In genomic region chr2:9655441-9656269, GRCh38 we compare ENCODE assay signal across 8 cellular contexts.
A peak's percentile ranks its signal among the peaks of the same experiment; 100 is the strongest.
DNase-seq lines count a peak whose midpoint lies in the region; ATAC-seq and FAIRE-seq lines count a peak whose summit lies in the region.

No MANE protein-coding gene starts in this region.

- DNase-seq in RCC 7860 (ENCODE audit: low spot score) (peak; percentile 91), dedifferentiated amniotic fluid mesenchymal stem cell (ENCODE audit: extremely low spot score) (peak; percentile 70), C1 segment of cervical spinal cord (lab: John Stamatoyannopoulos, UW) (no peak), SKM-1 treated with dmso at 0.1 percent for 144 hours (lab: John Stamatoyannopoulos, UW; ENCODE audit: unreplicated experiment) (no peak), NCI-H2081 (lab: John Stamatoyannopoulos, UW) (no peak)
- peak; percentile 9 to 27 for DNase-seq in stimulated activated CD8-positive, alpha-beta memory T cell treated with anti-CD3 and anti-CD28 coated beads, Interleukin-4, amount 100 ng/mL, for 1 hour (ENCODE audit: low read depth in 2 of 2, low spot score in 1 of 2)

- ATAC-seq in GM21423 (IDR thresholded peaks at IDR 0.05; ENCODE audit: unreplicated experiment) (peak; percentile 56), GM19397 (IDR thresholded peaks at IDR 0.05; ENCODE audit: unreplicated experiment) (no peak)

- FAIRE-seq in RCC 7860 (lab: Jason Lieb, UNC): peak; percentile 82

Comparison
In these comparisons a context has a peak if more than half of its experiments do, and no peak if none do; other contexts are left out.
1. DNase-seq: peak in RCC 7860 (single experiment), dedifferentiated amniotic fluid mesenchymal stem cell (single experiment) and stimulated activated CD8-positive, alpha-beta memory T cell treated with anti-CD3 and anti-CD28 coated beads, Interleukin-4, amount 100 ng/mL, for 1 hour (2 of 2); none in C1 segment of cervical spinal cord (0 of 14), SKM-1 treated with dmso at 0.1 percent for 144 hours (single experiment) and NCI-H2081 (0 of 2).